ENCODE assay signal across 1 cellular context in the genomic region with DNA sequence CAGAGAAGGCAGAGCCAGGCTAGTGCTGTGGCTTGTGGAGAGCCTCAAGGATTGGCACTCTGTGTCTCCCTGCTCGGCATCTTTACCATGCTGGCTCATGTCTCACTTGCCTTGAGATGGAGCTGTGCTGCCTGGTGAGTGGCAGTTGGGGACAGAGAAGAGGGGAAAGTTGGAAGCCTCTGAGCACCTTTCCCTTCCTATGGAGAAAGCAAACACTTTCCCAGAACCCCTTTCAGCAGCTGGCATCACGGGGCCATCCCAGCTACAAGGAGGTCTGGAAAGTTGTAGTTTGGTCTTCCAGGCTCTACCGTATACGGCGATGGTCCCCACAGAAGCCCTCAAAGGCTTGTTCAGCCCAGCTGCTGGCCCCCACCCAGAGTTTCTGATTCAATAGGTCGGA.
TF ChIP-seq lines count a peak whose summit lies in the region.

No MANE protein-coding gene starts in this region.

TF ChIP-seq in GM12878, 131 proteins besides CTCF, POLR2A, EP300 and RAD21:
- no peak for TF ChIP-seq ZBTB40 (IDR thresholded peaks at IDR 0.05; ENCODE audit: borderline replicate concordance)
